ENCODE assay signal across 8 cellular contexts in genomic region chr20:7094438-7094997, GRCh38.
DNase-seq lines count a peak whose midpoint lies in the region; ATAC-seq and TF ChIP-seq lines count a peak whose summit lies in the region.

No MANE protein-coding gene starts in this region.

- H3K4me1 ChIP-seq in BE2C (no peaks in the 10 kb centered on the region), lung (ENCODE audit: control insufficient read depth in 2 of 2, insufficient read depth in 2 of 2, low read length in 2 of 2) (no peaks in the 10 kb centered on the region)

- H3K36me3 ChIP-seq in BE2C (no peaks in the 10 kb centered on the region), lung (ENCODE audit: control insufficient read depth in 2 of 2, insufficient read depth in 2 of 2, low read length in 2 of 2) (no peaks in the 10 kb centered on the region)

- ATAC-seq in GM18909 (IDR thresholded peaks at IDR 0.05; ENCODE audit: poor library complexity, unreplicated experiment) (peak; percentile 61), lung (ENCODE audit: insufficient read depth, low FRiP score) (no peak)

- H3K4me3 ChIP-seq in BE2C (ENCODE audit: low read depth, low read length) (no peak overlapping the region), lung (no peak overlapping the region)

- H3K27ac ChIP-seq in lung (ENCODE audit: low read depth in 1 of 2, low read length in 1 of 2) = no peak overlapping the region

- no peaks in the 10 kb centered on the region for H3K9me3 ChIP-seq in BE2C
- H3K9me3 ChIP-seq in lung (ENCODE audit: control insufficient read depth in 2 of 2, insufficient read depth in 1 of 2, low read length in 1 of 2) = no peaks in the 10 kb centered on the region

- peak; percentile 87 for TF ChIP-seq CTCF in BE2C (IDR thresholded peaks at IDR 0.05; ENCODE audit: low read depth, low read length)
- TF ChIP-seq CTCF in lung (IDR thresholded peaks at IDR 0.05; ENCODE audit: control extremely low read depth, extremely low read depth) = peak; percentile 10

- WGBS in lung, 2 donors = 25 to 30% methylated on average over 7 of the region's 7 CpGs

- no peaks in the 10 kb centered on the region for H3K27me3 ChIP-seq in BE2C
- no peaks in the 10 kb centered on the region for H3K27me3 ChIP-seq in lung (ENCODE audit: control insufficient read depth, insufficient read depth)

- DNase-seq in BE2C = peak; percentile 69
- peak; percentile 70 for DNase-seq in NCI-H2029 treated with DMSO at 0.1 percent for 48 hours (lab: John Stamatoyannopoulos, UW)
- peak; percentile 24 for DNase-seq in amniotic epithelial cell (ENCODE audit: low read depth)
- DNase-seq in lung (ENCODE audit: low spot score) = no peak
- no peak for DNase-seq in activated naive CD4-positive, alpha-beta T cell treated with anti-CD3 and anti-CD28 coated beads, Interleukin-2, amount 50 U/mL, for 16 hours
- no peak for DNase-seq in T-helper 9 cell
- no peak for DNase-seq in NCI-H226

Comparison
In these comparisons a context has a peak if more than half of its experiments do, and no peak if none do; other contexts are left out.
1. DNase-seq: peak in BE2C (single experiment), NCI-H2029 treated with DMSO at 0.1 percent for 48 hours (single experiment) and amniotic epithelial cell (single experiment); none in lung (single experiment), activated naive CD4-positive, alpha-beta T cell treated with anti-CD3 and anti-CD28 coated beads, Interleukin-2, amount 50 U/mL, for 16 hours (single experiment), T-helper 9 cell (single experiment) and NCI-H226 (single experiment).